In genomic region chr9:125238915-125239446, GRCh38 we compare ENCODE assay signal across 10 cellular contexts. TPM values are rescaled to one million over a fixed set of nuclear protein-coding genes. Genes with fewer than 3 reads are reported as not detected.
DNase-seq lines count a peak whose midpoint lies in the region; ATAC-seq and TF ChIP-seq lines count a peak whose summit lies in the region.
"Had no signal": no experiment of that assay in that cellular context is flagged by ENCODE, and none has a peak within 500 bp of the region (broad histone marks: within the 10 kb centered on the region; RNA-seq: fewer than 3 reads in every experiment).

No MANE protein-coding gene starts in this region.

- peak overlapping the region; percentile 61 for H3K4me2 ChIP-seq in mesenchymal stem cell (ENCODE audit: low read length, poor library complexity, severe bottlenecking)

- no peak overlapping the region for H3K14ac ChIP-seq in mesenchymal stem cell (ENCODE audit: low read length in 2 of 2)

- no peak for ATAC-seq in stimulated activated naive CD8-positive, alpha-beta T cell treated with anti-CD3 and anti-CD28 coated beads, Interleukin-15, Interleukin-2, amounts not matched to agents 100 U/mL and 50 U/mL, for 24 hours
- no peak for ATAC-seq in body of pancreas

- TF ChIP-seq CTCF in body of pancreas (IDR thresholded peaks at IDR 0.05) = no peak

- no peak overlapping the region for H3K23ac ChIP-seq in mesenchymal stem cell (ENCODE audit: low read length in 2 of 2)

- no peak overlapping the region for H2AK5ac ChIP-seq in mesenchymal stem cell (ENCODE audit: low read length, severe bottlenecking)

- H4K8ac ChIP-seq in mesenchymal stem cell (ENCODE audit: low read length) = no peak overlapping the region

- no peaks in the 10 kb centered on the region for H3K27me3 ChIP-seq in body of pancreas
- no peaks in the 10 kb centered on the region for H3K27me3 ChIP-seq in mesenchymal stem cell (ENCODE audit: control insufficient read depth in 1 of 2, insufficient read depth in 1 of 2, low read length in 2 of 2)

- H3K4me1 Mint-ChIP-seq in stimulated activated naive CD8-positive, alpha-beta T cell treated with anti-CD3 and anti-CD28 coated beads, Interleukin-15, Interleukin-2, amounts not matched to agents 100 ng/mL and 50 ng/mL, for 24 hours (ENCODE audit: low read depth) = peaks cover 73% of the 10 kb centered on the region

- peaks cover 4% of the 10 kb centered on the region for H3K27me3 Mint-ChIP-seq in stimulated activated naive CD8-positive, alpha-beta T cell treated with anti-CD3 and anti-CD28 coated beads, Interleukin-15, Interleukin-2, amounts not matched to agents 100 ng/mL and 50 ng/mL, for 24 hours

- no peaks in the 10 kb centered on the region for H3K9me3 Mint-ChIP-seq in stimulated activated naive CD8-positive, alpha-beta T cell treated with anti-CD3 and anti-CD28 coated beads, Interleukin-15, Interleukin-2, amounts not matched to agents 100 ng/mL and 50 ng/mL, for 24 hours

- H2BK5ac ChIP-seq in mesenchymal stem cell (ENCODE audit: low read depth, low read length, poor library complexity, severe bottlenecking) = no peak overlapping the region

- no peak overlapping the region for H2BK15ac ChIP-seq in mesenchymal stem cell (ENCODE audit: low read depth, poor library complexity, severe bottlenecking)

- no peak for TF ChIP-seq POLR2A in body of pancreas (IDR thresholded peaks at IDR 0.05)

- H3K9me3 ChIP-seq in body of pancreas (no peaks in the 10 kb centered on the region), mesenchymal stem cell (ENCODE audit: control insufficient read depth, low read length) (no peaks in the 10 kb centered on the region)

- H3K4me3 ChIP-seq in body of pancreas (peak overlapping the region; percentile 84 to 94), mesenchymal stem cell (ENCODE audit: insufficient read depth in 1 of 2, low read depth in 1 of 2, low read length in 2 of 2) (peak overlapping the region in 1 of 2 experiments; percentile 100)

- WGBS in body of pancreas, 2 donors = 27 to 61% methylated on average over 14 of the region's 14 CpGs
- 90% methylated on average over 13 of the region's 14 CpGs for WGBS in mesenchymal stem cell

- peak overlapping the region; percentile 91 for H3K27ac Mint-ChIP-seq in stimulated activated naive CD8-positive, alpha-beta T cell treated with anti-CD3 and anti-CD28 coated beads, Interleukin-15, Interleukin-2, amounts not matched to agents 100 ng/mL and 50 ng/mL, for 24 hours

- peak overlapping the region; percentile 99 for H3K9ac ChIP-seq in mesenchymal stem cell (ENCODE audit: low read length)

- no peak overlapping the region for H3K4ac ChIP-seq in mesenchymal stem cell (ENCODE audit: low read depth in 1 of 2, low read length in 2 of 2)

- H4K91ac ChIP-seq in mesenchymal stem cell (ENCODE audit: low read length) = no peak overlapping the region

- no peak overlapping the region for H2AFZ ChIP-seq in mesenchymal stem cell (ENCODE audit: low read depth, low read length)

- H2BK12ac ChIP-seq in mesenchymal stem cell (ENCODE audit: low read length in 2 of 2) = no peak overlapping the region

- no peak for DNase-seq in stimulated activated naive CD8-positive, alpha-beta T cell treated with anti-CD3 and anti-CD28 coated beads, Interleukin-15, Interleukin-2, amounts not matched to agents 100 U/mL and 50 U/mL, for 24 hours
- DNase-seq in body of pancreas (no peak), mesenchymal stem cell (peak; percentile 14), substantia nigra (lab: John Stamatoyannopoulos, UW) (no peak), NCI-H226 (no peak)
- DNase-seq in activated CD4-positive, CD25-positive, alpha-beta regulatory T cell treated with anti-CD3 and anti-CD28 coated beads, Interleukin-2, amount 50 U/mL, for 72 hours = no peak
- DNase-seq in stimulated activated CD4-positive, alpha-beta T cell treated with anti-CD3 and anti-CD28 coated beads, Interleukin-4, amount 100 ng/mL, for 24 hours = no peak
- DNase-seq: activated effector memory CD4-positive, alpha-beta T cell treated with anti-CD3 and anti-CD28 coated beads, Interleukin-2, amount 50 U/mL, for 16 hours; NCI-H510A treated with DMSO at 0.1 percent for 48 hours had no signal

- H3K27ac ChIP-seq in body of pancreas = peak overlapping the region in 1 of 4 donors; percentile 20
- no peak overlapping the region for H3K27ac ChIP-seq in mesenchymal stem cell (ENCODE audit: low read length, poor library complexity, severe bottlenecking)
- no peak overlapping the region for H3K27ac ChIP-seq in substantia nigra (ENCODE audit: low read depth, low read length, poor library complexity, severe bottlenecking)

- no peak overlapping the region for H3K18ac ChIP-seq in mesenchymal stem cell (ENCODE audit: low read depth in 1 of 2, low read length in 2 of 2)

- no peak overlapping the region for H2BK120ac ChIP-seq in mesenchymal stem cell (ENCODE audit: low read depth, low read length)

- H3K4me1 ChIP-seq in body of pancreas (peaks cover 55% of the 10 kb centered on the region), mesenchymal stem cell (ENCODE audit: control insufficient read depth, insufficient read depth, low read depth, low read length) (peaks cover 10% of the 10 kb centered on the region)

- H3K36me3 ChIP-seq in body of pancreas (replicated peaks in 1 of 2; ENCODE audit: insufficient read depth in 1 of 2, low read depth in 2 of 2) (peaks cover 0 to 8% of the 10 kb centered on the region in 2 donors), mesenchymal stem cell (ENCODE audit: control insufficient read depth in 1 of 2, insufficient read depth in 2 of 2, low read depth in 1 of 2, low read length in 2 of 2) (peaks cover 18 to 63% of the 10 kb centered on the region in 2 experiments)

- no peaks in the 10 kb centered on the region for H3K79me1 ChIP-seq in mesenchymal stem cell (replicated peaks; ENCODE audit: low read length, poor library complexity, severe bottlenecking)

- peak overlapping the region; percentile 99 for H3K4me3 Mint-ChIP-seq in stimulated activated naive CD8-positive, alpha-beta T cell treated with anti-CD3 and anti-CD28 coated beads, Interleukin-15, Interleukin-2, amounts not matched to agents 100 ng/mL and 50 ng/mL, for 24 hours

- intact Hi-C loops in body of pancreas (cut with DNase I) = no loop called here

- peaks cover 69% of the 10 kb centered on the region for H3K36me3 Mint-ChIP-seq in stimulated activated naive CD8-positive, alpha-beta T cell treated with anti-CD3 and anti-CD28 coated beads, Interleukin-15, Interleukin-2, amounts not matched to agents 100 ng/mL and 50 ng/mL, for 24 hours (ENCODE audit: low read depth)

RNA-seq across cellular contexts. Expression of gene HSPA5, which starts 2.2 kb away (rescaled TPM):
- 100 to 1,000 TPM in 1 of 2 donors, 10 to 100 TPM in 1; 78.6 to 170 TPM for total RNA-seq in body of pancreas
- 408 TPM for polyA plus RNA-seq in mesenchymal stem cell (2013, experiment 1 of 2)
- polyA plus RNA-seq in mesenchymal stem cell (2013, experiment 2 of 2) = 401 TPM

RNA-seq across cellular contexts. Expression of gene GAPVD1, which starts 22.6 kb away (rescaled TPM):
- 10 to 100 TPM; 25.7 to 48.8 TPM for total RNA-seq in body of pancreas
- polyA plus RNA-seq in mesenchymal stem cell (2013, experiment 1 of 2) = 19.1 TPM
- polyA plus RNA-seq in mesenchymal stem cell (2013, experiment 2 of 2) = 18.8 TPM

RNA-seq across cellular contexts. Expression of gene RABEPK, which starts 38.6 kb away (rescaled TPM):
- 1 to 10 TPM; 4.3 to 6.7 TPM for total RNA-seq in body of pancreas
- 23.3 TPM for polyA plus RNA-seq in mesenchymal stem cell (2013, experiment 1 of 2)
- 22.8 TPM for polyA plus RNA-seq in mesenchymal stem cell (2013, experiment 2 of 2)

RNA-seq across cellular contexts. Expression of gene PPP6C, which starts 49.4 kb away (rescaled TPM):
- 10 to 100 TPM; 13.8 to 19.5 TPM for total RNA-seq in body of pancreas
- polyA plus RNA-seq in mesenchymal stem cell (2013, experiment 1 of 2) = 26.0 TPM
- 27.6 TPM for polyA plus RNA-seq in mesenchymal stem cell (2013, experiment 2 of 2)
